ENCODE assay signal across 9 cellular contexts in the genomic region with DNA sequence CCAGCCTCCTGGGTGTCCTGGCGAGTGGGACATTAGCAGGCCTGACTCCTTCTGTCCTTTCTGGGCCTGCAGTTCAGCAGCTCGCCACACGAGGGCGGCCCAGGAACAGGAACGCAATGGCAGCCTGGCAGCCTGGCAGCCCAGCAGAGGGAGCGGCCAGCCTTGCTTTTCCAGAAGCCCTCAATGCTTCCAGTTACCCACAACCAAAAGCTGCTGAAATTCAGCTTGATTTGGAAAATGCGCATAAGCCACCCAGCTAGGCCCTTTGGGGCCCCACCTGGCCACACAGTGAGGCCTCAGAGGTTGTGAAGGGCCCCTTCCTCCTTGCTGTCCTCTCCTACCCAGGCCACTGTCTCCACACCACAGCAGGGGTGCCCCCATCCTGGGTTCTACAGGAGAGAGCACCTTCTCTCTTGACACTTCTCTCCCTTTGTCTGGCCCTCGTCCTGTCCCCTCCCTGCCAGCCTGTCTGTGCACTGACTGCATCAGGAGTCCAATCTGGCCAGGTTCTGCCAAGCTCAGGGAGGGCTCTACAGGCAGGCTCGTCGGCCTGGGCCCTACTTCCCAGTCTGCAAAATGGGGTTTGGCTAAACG.
DNase-seq lines count a peak whose midpoint lies in the region; TF ChIP-seq lines count a peak whose summit lies in the region.
"Had no signal": no experiment of that assay in that cellular context is flagged by ENCODE, and none has a peak within 500 bp of the region (broad histone marks: within the 10 kb centered on the region; RNA-seq: fewer than 3 reads in every experiment).

No MANE protein-coding gene starts in this region.

- H3K9me2 ChIP-seq in SK-N-SH: no peaks in the 10 kb centered on the region

- H2AFZ ChIP-seq in SK-N-SH (ENCODE audit: low read depth): peak overlapping the region; percentile 92

- no peak for TF ChIP-seq EP300 in SK-N-SH (IDR thresholded peaks at IDR 0.05; ENCODE audit: borderline replicate concordance in 1 of 2, low read depth in 1 of 2, low read length in 1 of 2)

- peaks cover 1% of the 10 kb centered on the region for H3K4me1 Mint-ChIP-seq in activated naive CD4-positive, alpha-beta T cell treated with anti-CD3 and anti-CD28 coated beads for 36 hours (ENCODE audit: low read depth)
- H3K4me1 Mint-ChIP-seq in osteocyte (ENCODE audit: unreplicated experiment): peaks cover 7% of the 10 kb centered on the region

- peak; percentile 98 for TF ChIP-seq RAD21 in SK-N-SH (IDR thresholded peaks at IDR 0.05; ENCODE audit: low read length)

- H3K27ac Mint-ChIP-seq in activated naive CD4-positive, alpha-beta T cell treated with anti-CD3 and anti-CD28 coated beads for 36 hours: no peak overlapping the region
- no peak overlapping the region for H3K27ac Mint-ChIP-seq in osteocyte (ENCODE audit: unreplicated experiment)

- H3K9ac ChIP-seq in SK-N-SH: peak overlapping the region; percentile 9; the same call in 1 of the 2 replicates

- H3K9me3 ChIP-seq in SK-N-SH: no peaks in the 10 kb centered on the region
- no peaks in the 10 kb centered on the region for H3K9me3 ChIP-seq in thyroid gland

- H3K4me1 ChIP-seq in SK-N-SH (ENCODE audit: control insufficient read depth in 1 of 2, insufficient read depth in 2 of 2, low read depth in 1 of 2, low read length in 1 of 2) (peaks cover 5 to 53% of the 10 kb centered on the region in 2 experiments; a peak in 3 of 4 replicates), thyroid gland (peaks cover 0 to 10% of the 10 kb centered on the region in 2 donors)

- TF ChIP-seq CTCF in GM10266 (IDR thresholded peaks at IDR 0.05; ENCODE audit: control insufficient read depth, insufficient read depth, low read depth, missing control alignments): peak; percentile 100
- TF ChIP-seq CTCF in SK-N-SH (IDR thresholded peaks at IDR 0.05): peak; percentile 94
- TF ChIP-seq CTCF in osteocyte (IDR thresholded peaks at IDR 0.05): peak; percentile 100
- peak; percentile 99 to 100 (median 100) for TF ChIP-seq CTCF in thyroid gland (IDR thresholded peaks at IDR 0.05)

- H3K27me3 Mint-ChIP-seq in activated naive CD4-positive, alpha-beta T cell treated with anti-CD3 and anti-CD28 coated beads for 36 hours (ENCODE audit: low read depth): peaks cover 3% of the 10 kb centered on the region
- peaks cover 2% of the 10 kb centered on the region for H3K27me3 Mint-ChIP-seq in osteocyte (ENCODE audit: unreplicated experiment)

- H4K20me1 ChIP-seq in SK-N-SH (ENCODE audit: insufficient read depth): no peaks in the 10 kb centered on the region

- POLR2A ChIA-PET in SK-N-SH (lab: Yijun Ruan, JAX): interaction anchor here (0.6 to 5.6 kb wide), 15 partner anchors 13 to 293 kb away, joined by 3 to 105 read pairs (median 4); a partner anchor contains a TSS

- DNase-seq in GM10266 (ENCODE audit: extremely low spot score): peak; percentile 88
- peak; percentile 73 for DNase-seq in LoVo (ENCODE audit: low spot score)
- peak; percentile 88 for DNase-seq in SK-N-SH
- DNase-seq in activated naive CD4-positive, alpha-beta T cell treated with anti-CD3 and anti-CD28 coated beads for 36 hours: peak; percentile 89
- peak; percentile 88 for DNase-seq in globus pallidus (ENCODE audit: low spot score)
- peak; percentile 98 for DNase-seq in osteocyte (ENCODE audit: extremely low spot score, unreplicated experiment)
- DNase-seq in thyroid gland: peak; percentile 90 to 92
- no peak for DNase-seq in NCI-H774 (lab: John Stamatoyannopoulos, UW)

- no peak overlapping the region for H3K4me3 Mint-ChIP-seq in activated naive CD4-positive, alpha-beta T cell treated with anti-CD3 and anti-CD28 coated beads for 36 hours
- no peak overlapping the region for H3K4me3 Mint-ChIP-seq in osteocyte (ENCODE audit: unreplicated experiment)

- TF ChIP-seq POLR2A in thyroid gland (IDR thresholded peaks at IDR 0.05): no peak

- no peaks in the 10 kb centered on the region for H3K36me3 Mint-ChIP-seq in activated naive CD4-positive, alpha-beta T cell treated with anti-CD3 and anti-CD28 coated beads for 36 hours (ENCODE audit: low read depth)
- no peaks in the 10 kb centered on the region for H3K36me3 Mint-ChIP-seq in osteocyte (ENCODE audit: unreplicated experiment)

- H3K9me3 Mint-ChIP-seq in activated naive CD4-positive, alpha-beta T cell treated with anti-CD3 and anti-CD28 coated beads for 36 hours: no peaks in the 10 kb centered on the region
- H3K9me3 Mint-ChIP-seq in osteocyte (ENCODE audit: unreplicated experiment): no peaks in the 10 kb centered on the region

- H3K4me2 ChIP-seq in SK-N-SH: no peak overlapping the region; the same call in 1 of the 2 replicates

- peak overlapping the region; percentile 72 to 100 for H3K27ac ChIP-seq in SK-N-SH (ENCODE audit: low read depth in 2 of 2, low read length in 1 of 2)
- no peak overlapping the region for H3K27ac ChIP-seq in thyroid gland

- CTCF ChIA-PET in SK-N-SH (lab: Yijun Ruan, JAX): interaction anchor here (0.6 to 22.6 kb wide), 57 partner anchors 9 to 1159 kb away, joined by 3 to 739 read pairs (median 4); a partner anchor contains a TSS
- CTCF ChIA-PET in activated naive CD4-positive, alpha-beta T cell treated with anti-CD3 and anti-CD28 coated beads for 36 hours (lab: Charles Lee): interaction anchor here (0.5 to 14.9 kb wide), 26 partner anchors 9 to 562 kb away, joined by 3 to 368 read pairs (median 4); no protein-coding TSS in a partner anchor

- H3K36me3 ChIP-seq in SK-N-SH (replicated peaks in 1 of 2; ENCODE audit: control insufficient read depth in 1 of 2, insufficient read depth in 2 of 2, low read length in 1 of 2) (no peaks in the 10 kb centered on the region), thyroid gland (no peaks in the 10 kb centered on the region)

- no peaks in the 10 kb centered on the region for H3F3A ChIP-seq in SK-N-SH (replicated peaks; ENCODE audit: insufficient read depth)

- intact Hi-C loops in activated naive CD4-positive, alpha-beta T cell treated with anti-CD3 and anti-CD28 coated beads for 36 hours (cut with micrococcal nuclease): loop anchor here (1.0 kb wide), 2 partner anchors 86 to 235 kb away; no protein-coding TSS in a partner anchor
- intact Hi-C loops in thyroid gland (cut with DNase I): loop anchor here (2.0 to 10.0 kb wide), 2 partner anchors 85 to 237 kb away; no protein-coding TSS in a partner anchor

- WGBS in SK-N-SH (ENCODE audit: low lambda C conversion rate): 25% methylated on average over 5 of the region's 11 CpGs
- 21 to 40% methylated on average over 5 to 10 of the region's 11 CpGs for WGBS in thyroid gland, 2 donors

- H3K27me3 ChIP-seq in SK-N-SH (ENCODE audit: insufficient read depth): no peaks in the 10 kb centered on the region
- H3K27me3 ChIP-seq in thyroid gland: no peaks in the 10 kb centered on the region

- H3K4me3 ChIP-seq in SK-N-SH (ENCODE audit: low read depth in 2 of 2, low read length in 1 of 2) (peak overlapping the region in 1 of 2 experiments; percentile 58; a peak in 2 of 4 replicates), thyroid gland (replicated peaks in 1 of 3) (no peak overlapping the region)
- H3K4me3 ChIP-seq: skin epidermis had no signal

- H3K79me2 ChIP-seq in SK-N-SH (ENCODE audit: insufficient read depth): no peaks in the 10 kb centered on the region

TF ChIP-seq in SK-N-SH, 30 proteins besides CTCF, POLR2A, EP300 and RAD21:
- TF ChIP-seq FOXM1 (IDR thresholded peaks at IDR 0.05; ENCODE audit: low read depth) (peak; percentile 14; the same call in 1 of the 2 replicates), RXRA (IDR thresholded peaks at IDR 0.05; ENCODE audit: borderline replicate concordance, low read depth) (no peak), EZH2phosphoT487 (IDR thresholded peaks at IDR 0.05; ENCODE audit: borderline replicate concordance, low read depth) (no peak), CHD2 (IDR thresholded peaks at IDR 0.05; ENCODE audit: low read length, partially characterized antibody) (peak; percentile 53), SMC3 (IDR thresholded peaks at IDR 0.05; ENCODE audit: low read depth, low read length) (peak; percentile 98)
- TF ChIP-seq, protein P1, sequence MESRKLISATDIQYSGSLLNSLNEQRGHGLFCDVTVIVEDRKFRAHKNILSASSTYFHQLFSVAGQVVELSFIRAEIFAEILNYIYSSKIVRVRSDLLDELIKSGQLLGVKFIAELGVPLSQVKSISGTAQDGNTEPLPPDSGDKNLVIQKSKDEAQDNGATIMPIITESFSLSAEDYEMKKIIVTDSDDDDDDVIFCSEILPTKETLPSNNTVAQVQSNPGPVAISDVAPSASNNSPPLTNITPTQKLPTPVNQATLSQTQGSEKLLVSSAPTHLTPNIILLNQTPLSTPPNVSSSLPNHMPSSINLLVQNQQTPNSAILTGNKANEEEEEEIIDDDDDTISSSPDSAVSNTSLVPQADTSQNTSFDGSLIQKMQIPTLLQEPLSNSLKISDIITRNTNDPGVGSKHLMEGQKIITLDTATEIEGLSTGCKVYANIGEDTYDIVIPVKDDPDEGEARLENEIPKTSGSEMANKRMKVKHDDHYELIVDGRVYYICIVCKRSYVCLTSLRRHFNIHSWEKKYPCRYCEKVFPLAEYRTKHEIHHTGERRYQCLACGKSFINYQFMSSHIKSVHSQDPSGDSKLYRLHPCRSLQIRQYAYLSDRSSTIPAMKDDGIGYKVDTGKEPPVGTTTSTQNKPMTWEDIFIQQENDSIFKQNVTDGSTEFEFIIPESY (IDR thresholded peaks at IDR 0.05; ENCODE audit: borderline replicate concordance, low read depth): no peak

Comparison
In these comparisons a context has a peak if more than half of its experiments do, and no peak if none do; other contexts are left out.
1. H3K27ac ChIP-seq: peak in SK-N-SH (2 of 2); none in thyroid gland (0 of 3).
2. Peak in every context shown above with its lines, with median percentiles within 50 percentile points of each other: CTCF ChIP-seq.